11 cellular contexts compared by ENCODE assay signal in genomic region chr5:135930029-135930948, GRCh38. TPM values are rescaled to one million over a fixed set of nuclear protein-coding genes. Genes with fewer than 3 reads are reported as not detected.
DNase-seq lines count a peak whose midpoint lies in the region; ATAC-seq, FAIRE-seq and TF ChIP-seq lines count a peak whose summit lies in the region.
"Had no signal": no experiment of that assay in that cellular context is flagged by ENCODE, and none has a peak within 500 bp of the region (broad histone marks: within the 10 kb centered on the region; RNA-seq: fewer than 3 reads in every experiment).

No MANE protein-coding gene starts in this region.

- FAIRE-seq in pancreas (lab: Jason Lieb, UNC), result no peak

- H3K9me3 ChIP-seq in fibroblast of lung (ENCODE audit: control insufficient read depth, insufficient read depth, low read depth, low read length), result no peaks in the 10 kb centered on the region
- no peaks in the 10 kb centered on the region for H3K9me3 ChIP-seq in pancreas

- peaks cover 44% of the 10 kb centered on the region for H3K27me3 Mint-ChIP-seq in activated CD8-positive, alpha-beta T cell treated with anti-CD3 and anti-CD28 coated beads, Interleukin-2, amount 10 ng/mL, durations not matched to agents 7 days and 5 days (ENCODE audit: low read depth)

- no peak overlapping the region for H2AFZ ChIP-seq in fibroblast of lung (ENCODE audit: low read length)

- CTCF ChIA-PET in activated CD8-positive, alpha-beta T cell treated with anti-CD3 and anti-CD28 coated beads, Interleukin-2, amount 10 ng/mL, durations not matched to agents 7 days and 5 days (lab: Charles Lee), result no interaction called here

- H3K27ac ChIP-seq in fibroblast of lung (ENCODE audit: insufficient read depth, low read length) (no peak overlapping the region), pancreas (no peak overlapping the region)

- in situ Hi-C loops in KBM-7 (cut with MboI; ENCODE audit: low pct_unique_long_range_greater_than_20kb, low sequenced_read_pairs), result no loop called here

- no peaks in the 10 kb centered on the region for H3K36me3 Mint-ChIP-seq in activated CD8-positive, alpha-beta T cell treated with anti-CD3 and anti-CD28 coated beads, Interleukin-2, amount 10 ng/mL, durations not matched to agents 7 days and 5 days (ENCODE audit: low read depth)

- TF ChIP-seq CTCF in fibroblast of lung (conservative IDR thresholded peaks at IDR 0.05 in 1 of 2, IDR thresholded peaks at IDR 0.05 in 1 of 2; ENCODE audit: low read depth in 1 of 2, low read length in 2 of 2) (peak in 1 of 2 donors; percentile 5), pancreas (IDR thresholded peaks at IDR 0.05) (no peak)

- no peaks in the 10 kb centered on the region for H4K20me1 ChIP-seq in fibroblast of lung (ENCODE audit: control insufficient read depth, extremely low read depth, insufficient read depth, low read length)

- intact Hi-C loops in pancreas (cut with DNase I), result no loop called here

- WGBS in pancreas, 2 donors, result 4% methylated on average over 90 to 99 of the region's 99 CpGs

- H3K4me3 ChIP-seq in fibroblast of lung (replicated peaks in 1 of 4; ENCODE audit: control extremely low read depth in 1 of 4, insufficient read depth in 1 of 4, low read depth in 3 of 4, low read length in 4 of 4) (peak overlapping the region in 1 of 4 experiments; percentile 33), pancreas (peak overlapping the region in 2 of 4 donors; percentile 24 to 43)

- H3K4me2 ChIP-seq in fibroblast of lung (ENCODE audit: extremely low read depth, insufficient read depth, low read length), result peak overlapping the region; percentile 40

- H3K36me3 ChIP-seq in fibroblast of lung (ENCODE audit: control insufficient read depth, insufficient read depth, low read length) (no peaks in the 10 kb centered on the region), pancreas (no peaks in the 10 kb centered on the region)

- no peaks in the 10 kb centered on the region for H3K9me3 Mint-ChIP-seq in activated CD8-positive, alpha-beta T cell treated with anti-CD3 and anti-CD28 coated beads, Interleukin-2, amount 10 ng/mL, durations not matched to agents 7 days and 5 days (ENCODE audit: insufficient read depth)

- H3K27ac Mint-ChIP-seq in activated CD8-positive, alpha-beta T cell treated with anti-CD3 and anti-CD28 coated beads, Interleukin-2, amount 10 ng/mL, durations not matched to agents 7 days and 5 days, result no peak overlapping the region

- peak; percentile 86 for DNase-seq in DMS 273 (lab: John Stamatoyannopoulos, UW; ENCODE audit: unreplicated experiment)
- DNase-seq in NCI-H1105 treated with DMSO at 0.1 percent for 48 hours (lab: John Stamatoyannopoulos, UW), result peak; percentile 24
- DNase-seq in fibroblast of lung (ENCODE audit: low read depth in 2 of 2), result peak in 1 of 2 donors; percentile 4
- DNase-seq in pancreas, result peak in 4 of 6 donors; percentile 10 to 59 (median 38)
- no peak for DNase-seq in T1000 (lab: John Stamatoyannopoulos, UW)
- no peak for DNase-seq in KBM-7
- DNase-seq in activated CD8-positive, alpha-beta T cell treated with anti-CD3 and anti-CD28 coated beads, Interleukin-2, amount 10 ng/mL, durations not matched to agents 7 days and 5 days, result no peak
- no peak for DNase-seq in stimulated activated CD8-positive, alpha-beta memory T cell treated with anti-CD3 and anti-CD28 coated beads, Interleukin-4, amount 100 ng/mL, for 48 hours
- DNase-seq: effector CD4-positive, alpha-beta T cell; NCI-H1694 had no signal

- H3K4me3 Mint-ChIP-seq in activated CD8-positive, alpha-beta T cell treated with anti-CD3 and anti-CD28 coated beads, Interleukin-2, amount 10 ng/mL, durations not matched to agents 7 days and 5 days, result no peak overlapping the region

- no peaks in the 10 kb centered on the region for H3K79me2 ChIP-seq in fibroblast of lung (ENCODE audit: control insufficient read depth, insufficient read depth, low read length)

- H3K27me3 ChIP-seq in fibroblast of lung (ENCODE audit: control insufficient read depth, insufficient read depth, low read length), result peaks cover 14% of the 10 kb centered on the region
- H3K27me3 ChIP-seq in pancreas, result peaks cover 0 to 35% (median 10%) of the 10 kb centered on the region in 4 donors

- POLR2A ChIA-PET in activated CD8-positive, alpha-beta T cell treated with anti-CD3 and anti-CD28 coated beads, Interleukin-2, amount 10 ng/mL, durations not matched to agents 7 days and 5 days (lab: Charles Lee), result no interaction called here

- no peaks in the 10 kb centered on the region for H3K4me1 Mint-ChIP-seq in activated CD8-positive, alpha-beta T cell treated with anti-CD3 and anti-CD28 coated beads, Interleukin-2, amount 10 ng/mL, durations not matched to agents 7 days and 5 days (ENCODE audit: low read depth)

- no peak overlapping the region for H3K9ac ChIP-seq in fibroblast of lung (ENCODE audit: insufficient read depth, low read length)

- peak in 1 of 4 donors; percentile 32 for ATAC-seq in pancreas
- ATAC-seq in activated CD8-positive, alpha-beta T cell treated with anti-CD3 and anti-CD28 coated beads, Interleukin-2, amount 10 ng/mL, durations not matched to agents 7 days and 5 days, result no peak
- ATAC-seq: activated CD4-positive, CD25-positive, alpha-beta regulatory T cell treated with anti-CD3 and anti-CD28 coated beads, Interleukin-2, amount 50 U/mL, for 24 hours had no signal

- no peaks in the 10 kb centered on the region for H3K4me1 ChIP-seq in fibroblast of lung (ENCODE audit: control insufficient read depth, extremely low read depth, insufficient read depth, low read length)
- no peaks in the 10 kb centered on the region for H3K4me1 ChIP-seq in pancreas

RNA-seq across cellular contexts. Expression of gene LECT2, which starts 24.5 kb away (rescaled TPM):
- not detected in 2 replicates for total RNA-seq in fibroblast of lung
- polyA plus RNA-seq in fibroblast of lung, result not detected in 2 replicates
- not detected in 2 replicates for polyA plus RNA-seq in fibroblast of lung (2012)
- polyA minus RNA-seq in fibroblast of lung (ENCODE audit: low replicate concordance), result not detected in 2 replicates
- not detected for total RNA-seq in pancreas
- not detected for polyA plus RNA-seq in pancreas
- not detected for total RNA-seq in activated CD8-positive, alpha-beta T cell treated with anti-CD3 and anti-CD28 coated beads, Interleukin-2, amount 10 ng/mL, durations not matched to agents 7 days and 5 days

RNA-seq across cellular contexts. Expression of gene IL9, which starts 34.6 kb away (rescaled TPM):
- total RNA-seq in fibroblast of lung (not detected in 2 replicates), pancreas (not detected)
- polyA plus RNA-seq in fibroblast of lung (not detected in 2 replicates), pancreas (not detected)
- polyA plus RNA-seq in fibroblast of lung (2012), result not detected in 2 replicates
- not detected in 2 replicates for polyA minus RNA-seq in fibroblast of lung (ENCODE audit: low replicate concordance)
- total RNA-seq in activated CD8-positive, alpha-beta T cell treated with anti-CD3 and anti-CD28 coated beads, Interleukin-2, amount 10 ng/mL, durations not matched to agents 7 days and 5 days, result not detected

Comparison
In these comparisons a context has a peak if more than half of its experiments do, and no peak if none do; other contexts are left out.
1. DNase-seq: peak in DMS 273 (single experiment), NCI-H1105 treated with DMSO at 0.1 percent for 48 hours (single experiment) and pancreas (4 of 6); none in T1000 (single experiment), KBM-7 (single experiment), activated CD8-positive, alpha-beta T cell treated with anti-CD3 and anti-CD28 coated beads, Interleukin-2, amount 10 ng/mL, durations not matched to agents 7 days and 5 days (single experiment) and stimulated activated CD8-positive, alpha-beta memory T cell treated with anti-CD3 and anti-CD28 coated beads, Interleukin-4, amount 100 ng/mL, for 48 hours (single experiment).